2 cellular contexts compared by ENCODE assay signal in the genomic region with DNA sequence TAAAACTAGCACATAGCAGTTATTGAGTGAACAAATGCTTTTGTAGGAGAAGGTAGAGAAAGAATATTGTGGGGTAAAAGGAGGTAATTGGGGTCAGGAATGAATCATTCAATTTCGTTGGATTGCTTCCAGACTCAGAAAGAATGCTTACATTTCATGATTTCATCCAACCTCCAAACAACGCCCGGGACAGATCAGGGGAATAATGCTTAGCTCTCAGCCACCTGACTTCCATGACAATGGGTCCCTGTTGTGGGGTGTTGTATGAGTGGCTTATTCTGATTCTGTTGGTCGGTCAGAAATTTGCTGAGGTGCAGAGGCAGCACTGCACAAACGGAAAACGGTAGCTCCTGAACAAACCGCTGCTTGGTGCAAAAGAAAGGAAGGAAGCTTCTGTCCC.
TF ChIP-seq lines count a peak whose summit lies in the region.

No MANE protein-coding gene starts in this region.

TF ChIP-seq in A549, 52 proteins besides CTCF, POLR2A, EP300 and RAD21:
- TF ChIP-seq RNF2 (IDR thresholded peaks at IDR 0.05; ENCODE audit: borderline replicate concordance, low read depth) (no peak), PBX3 (IDR thresholded peaks at IDR 0.05) (no peak), NPAS2 (CRISPR knock-in tag; IDR thresholded peaks at IDR 0.05; ENCODE audit: borderline replicate concordance) (no peak), REST (IDR thresholded peaks at IDR 0.05) (no peak), CBX8 (IDR thresholded peaks at IDR 0.05) (no peak), HDAC2 (IDR thresholded peaks at IDR 0.05) (no peak), HOXB13 (CRISPR knock-in tag; IDR thresholded peaks at IDR 0.05; ENCODE audit: low read depth) (no peak), EHMT2 (IDR thresholded peaks at IDR 0.05; ENCODE audit: low read depth) (no peak), GATA3 (IDR thresholded peaks at IDR 0.05; ENCODE audit: borderline replicate concordance) (no peak), MAX (IDR thresholded peaks at IDR 0.05) (no peak), HES2 (IDR thresholded peaks at IDR 0.05) (no peak)
- TF ChIP-seq, protein P1, sequence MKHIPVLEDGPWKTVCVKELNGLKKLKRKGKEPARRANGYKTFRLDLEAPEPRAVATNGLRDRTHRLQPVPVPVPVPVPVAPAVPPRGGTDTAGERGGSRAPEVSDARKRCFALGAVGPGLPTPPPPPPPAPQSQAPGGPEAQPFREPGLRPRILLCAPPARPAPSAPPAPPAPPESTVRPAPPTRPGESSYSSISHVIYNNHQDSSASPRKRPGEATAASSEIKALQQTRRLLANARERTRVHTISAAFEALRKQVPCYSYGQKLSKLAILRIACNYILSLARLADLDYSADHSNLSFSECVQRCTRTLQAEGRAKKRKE (CRISPR knock-in tag; IDR thresholded peaks at IDR 0.05; ENCODE audit: low read depth), result no peak

TF ChIP-seq in GM23338, 12 proteins besides CTCF, POLR2A, EP300 and RAD21:
- no peak for TF ChIP-seq NANOG (IDR thresholded peaks at IDR 0.05; ENCODE audit: borderline replicate concordance)
TF ChIP-seq in GM23338: peak in this region for 0.
